Comparison of ENCODE assay signal across 19 cellular contexts in genomic region chrX:21225643-21226042, GRCh38.
DNase-seq lines count a peak whose midpoint lies in the region; ATAC-seq, FAIRE-seq and TF ChIP-seq lines count a peak whose summit lies in the region.
"Had no signal": no experiment of that assay in that cellular context is flagged by ENCODE, and none has a peak within 500 bp of the region (broad histone marks: within the 10 kb centered on the region; RNA-seq: fewer than 3 reads in every experiment).

No MANE protein-coding gene starts in this region.

- no peaks in the 10 kb centered on the region for H3K4me1 Mint-ChIP-seq in activated CD8-positive, alpha-beta T cell treated with anti-CD3 and anti-CD28 coated beads, Interleukin-2, amount 10 ng/mL, durations not matched to agents 7 days and 5 days (ENCODE audit: low read depth)
- H3K4me1 Mint-ChIP-seq: CD4-positive, CD25-positive, alpha-beta regulatory T cell had no signal

- no peaks in the 10 kb centered on the region for H3K27me3 Mint-ChIP-seq in activated CD8-positive, alpha-beta T cell treated with anti-CD3 and anti-CD28 coated beads, Interleukin-2, amount 10 ng/mL, durations not matched to agents 7 days and 5 days (ENCODE audit: low read depth)
- H3K27me3 Mint-ChIP-seq: CD4-positive, CD25-positive, alpha-beta regulatory T cell had no signal

- POLR2A ChIA-PET in activated CD8-positive, alpha-beta T cell treated with anti-CD3 and anti-CD28 coated beads, Interleukin-2, amount 10 ng/mL, durations not matched to agents 7 days and 5 days (lab: Charles Lee): no interaction called here

- no peak overlapping the region for H3K4me3 ChIP-seq in bronchial epithelial cell (ENCODE audit: low read depth, low read length)
- H3K4me3 ChIP-seq: MG63 had no signal

- H3K27ac Mint-ChIP-seq in activated CD8-positive, alpha-beta T cell treated with anti-CD3 and anti-CD28 coated beads, Interleukin-2, amount 10 ng/mL, durations not matched to agents 7 days and 5 days: no peak overlapping the region
- H3K27ac Mint-ChIP-seq: CD4-positive, CD25-positive, alpha-beta regulatory T cell had no signal

- FAIRE-seq in bronchial epithelial cell (lab: Jason Lieb, UNC): no peak
- FAIRE-seq: H1 had no signal

- ATAC-seq in activated CD8-positive, alpha-beta T cell treated with anti-CD3 and anti-CD28 coated beads, Interleukin-2, amount 10 ng/mL, durations not matched to agents 7 days and 5 days: no peak

- H3K9me3 Mint-ChIP-seq in activated CD8-positive, alpha-beta T cell treated with anti-CD3 and anti-CD28 coated beads, Interleukin-2, amount 10 ng/mL, durations not matched to agents 7 days and 5 days (ENCODE audit: insufficient read depth): no peaks in the 10 kb centered on the region

- no peak overlapping the region for H3K4me3 Mint-ChIP-seq in activated CD8-positive, alpha-beta T cell treated with anti-CD3 and anti-CD28 coated beads, Interleukin-2, amount 10 ng/mL, durations not matched to agents 7 days and 5 days
- H3K4me3 Mint-ChIP-seq: CD4-positive, CD25-positive, alpha-beta regulatory T cell had no signal

- DNase-seq in EL (peak; percentile 4), HS-5 (ENCODE audit: low read depth) (peak; percentile 54), bronchial epithelial cell (ENCODE audit: low read depth) (peak; percentile 83), kidney tubule cell (ENCODE audit: low spot score) (peak; percentile 70), caudate nucleus (lab: John Stamatoyannopoulos, UW) (no peak), SIG-M5 treated with dmso at 0.1 percent for 504 hours (lab: John Stamatoyannopoulos, UW; ENCODE audit: unreplicated experiment) (no peak)
- DNase-seq in activated CD8-positive, alpha-beta T cell treated with anti-CD3 and anti-CD28 coated beads, Interleukin-2, amount 10 ng/mL, durations not matched to agents 7 days and 5 days: no peak
- DNase-seq: CD4-positive, CD25-positive, alpha-beta regulatory T cell; DMS79 treated with DMSO at 0.1 percent for 48 hours; GF-D8; MG63; NCI-H1092; NCI-H146; NCI-H2081 treated with DMSO at 0.1 percent for 48 hours; NCI-H2227 treated with DMSO at 0.1 percent for 48 hours; NCI-H524 treated with DMSO at 0.1 percent for 48 hours; SIG-M5 had no signal

- no peaks in the 10 kb centered on the region for H3K27me3 ChIP-seq in bronchial epithelial cell (ENCODE audit: control insufficient read depth, insufficient read depth, low read length)
- H3K27me3 ChIP-seq: MG63 had no signal

- H3K36me3 Mint-ChIP-seq in activated CD8-positive, alpha-beta T cell treated with anti-CD3 and anti-CD28 coated beads, Interleukin-2, amount 10 ng/mL, durations not matched to agents 7 days and 5 days (ENCODE audit: low read depth): no peaks in the 10 kb centered on the region
- H3K36me3 Mint-ChIP-seq: CD4-positive, CD25-positive, alpha-beta regulatory T cell had no signal

- CTCF ChIA-PET in activated CD8-positive, alpha-beta T cell treated with anti-CD3 and anti-CD28 coated beads, Interleukin-2, amount 10 ng/mL, durations not matched to agents 7 days and 5 days (lab: Charles Lee): no interaction called here

- no peaks in the 10 kb centered on the region for H3K36me3 ChIP-seq in bronchial epithelial cell (ENCODE audit: control insufficient read depth, insufficient read depth, low read length)
- H3K36me3 ChIP-seq: MG63 had no signal

- TF ChIP-seq CTCF in bronchial epithelial cell (IDR thresholded peaks at IDR 0.05; ENCODE audit: insufficient read depth, low read length, severe bottlenecking): no peak

- H3K27ac ChIP-seq in caudate nucleus (ENCODE audit: low read depth, low read length): no peak overlapping the region
- H3K27ac ChIP-seq: KMS-11 had no signal

Comparison
In these comparisons a context has a peak if more than half of its experiments do, and no peak if none do; other contexts are left out.
1. DNase-seq: peak in EL (single experiment), HS-5 (single experiment), bronchial epithelial cell (single experiment) and kidney tubule cell (single experiment); none in activated CD8-positive, alpha-beta T cell treated with anti-CD3 and anti-CD28 coated beads, Interleukin-2, amount 10 ng/mL, durations not matched to agents 7 days and 5 days (single experiment), caudate nucleus (0 of 61) and SIG-M5 treated with dmso at 0.1 percent for 504 hours (single experiment).